In genomic region chr4:83639849-83640493, GRCh38 we compare ENCODE assay signal across 8 cellular contexts.
DNase-seq lines count a peak whose midpoint lies in the region; ATAC-seq and TF ChIP-seq lines count a peak whose summit lies in the region.

No MANE protein-coding gene starts in this region.

- TF ChIP-seq CTCF in AG09319 (IDR thresholded peaks at IDR 0.05; ENCODE audit: low read depth, low read length) (peak; percentile 74), epithelial cell of esophagus (IDR thresholded peaks at IDR 0.05; ENCODE audit: insufficient read depth, low read depth, low read length, missing control alignments) (peak; percentile 84), testis (IDR thresholded peaks at IDR 0.05) (peak; percentile 62 to 81 (median 81))

- H3K36me3 ChIP-seq in testis (ENCODE audit: low read depth, missing control alignments) = no peaks in the 10 kb centered on the region

- intact Hi-C loops in testis (cut with DNase I; ENCODE audit: low total_unique reads) = loop anchor here (10.0 kb wide), 1 partner anchor 135 kb away; no protein-coding TSS in a partner anchor

- peak; percentile 45 for DNase-seq in AG09319 (ENCODE audit: extremely low read depth, low read depth)
- peak; percentile 73 for DNase-seq in NCI-H460 (ENCODE audit: extremely low read depth, low read depth)
- peak; percentile 13 to 24 for DNase-seq in activated CD4-positive, alpha-beta T cell treated with anti-CD3 and anti-CD28 coated beads, Interleukin-2, amount 50 U/mL, for 4 hours
- peak; percentile 81 for DNase-seq in epithelial cell of esophagus (ENCODE audit: low read depth)
- DNase-seq in myocyte (ENCODE audit: low read depth) = peak; percentile 79
- peak; percentile 82 for DNase-seq in testis

- no peaks in the 10 kb centered on the region for H3K27me3 ChIP-seq in testis

- H3K4me1 ChIP-seq in testis = no peaks in the 10 kb centered on the region

- H3K4me3 ChIP-seq in epithelial cell of esophagus (ENCODE audit: low read length) (no peak overlapping the region), testis (no peak overlapping the region)

- H3K27ac ChIP-seq in testis = no peak overlapping the region

- ATAC-seq in GM18499 (IDR thresholded peaks at IDR 0.05; ENCODE audit: insufficient read depth, unreplicated experiment) (peak; percentile 51), HG03342 (IDR thresholded peaks at IDR 0.05; ENCODE audit: unreplicated experiment) (peak; percentile 74)

- no peak for TF ChIP-seq POLR2A in testis (IDR thresholded peaks at IDR 0.05)

- 20 to 29% methylated on average over 5 of the region's 5 CpGs for WGBS in testis, 2 donors

- H3K9me3 ChIP-seq in testis = no peaks in the 10 kb centered on the region

Comparison
In these comparisons a context has a peak if more than half of its experiments do, and no peak if none do; other contexts are left out.
1. DNase-seq: peak in every context shown above with its lines; median percentile 82 in testis; 81 in epithelial cell of esophagus; 79 in myocyte; 73 in NCI-H460; 45 in AG09319; 18 in activated CD4-positive, alpha-beta T cell treated with anti-CD3 and anti-CD28 coated beads, Interleukin-2, amount 50 U/mL, for 4 hours.